27 cellular contexts compared by ENCODE assay signal in genomic region chr12:109608270-109608669, GRCh38.
"Had no signal": no experiment of that assay in that cellular context is flagged by ENCODE, and none has a peak within 500 bp of the region (broad histone marks: within the 10 kb centered on the region; RNA-seq: fewer than 3 reads in every experiment).

No MANE protein-coding gene starts in this region.

- H3K27ac ChIP-seq: coronary artery, heart left ventricle, left lung, neutrophil, ovary, right lobe of liver, thyroid gland, upper lobe of left lung, vagina had no signal

- ATAC-seq: esophagus mucosa, heart left ventricle, left lung, natural killer cell, right lobe of liver, WTC11 had no signal

- H3K4me3 Mint-ChIP-seq: activated CD4-positive, alpha-beta memory T cell treated with anti-CD3 and anti-CD28 coated beads, Interleukin-2, amount 10 ng/mL, durations not matched to agents 7 days and 5 days; activated CD4-positive, alpha-beta T cell treated with anti-CD3 and anti-CD28 coated beads, Interleukin-2, amount 10 ng/mL, durations not matched to agents 7 days and 5 days; activated naive CD8-positive, alpha-beta T cell; natural killer cell; stimulated activated naive CD8-positive, alpha-beta T cell treated with anti-CD3 and anti-CD28 coated beads, Interleukin-15, Interleukin-2, amounts not matched to agents 100 ng/mL and 50 ng/mL, for 24 hours; WTC11 had no signal

- DNase-seq: activated CD4-positive, alpha-beta memory T cell treated with anti-CD3 and anti-CD28 coated beads, Interleukin-2, amount 10 ng/mL, durations not matched to agents 7 days and 5 days; activated CD4-positive, alpha-beta T cell treated with anti-CD3 and anti-CD28 coated beads for 1 hour; activated CD4-positive, alpha-beta T cell treated with anti-CD3 and anti-CD28 coated beads, Interleukin-2, amount 10 ng/mL, durations not matched to agents 7 days and 5 days; activated naive CD4-positive, alpha-beta T cell; activated T-cell treated with anti-CD3 and anti-CD28 coated beads, Interleukin-2, amount 50 U/mL, for 48 hours; anterior cingulate cortex; foreskin fibroblast; heart left ventricle; kidney glomerular epithelial cell; left lung; mesendoderm; natural killer cell; ovary; right lobe of liver; stimulated activated CD4-positive, alpha-beta T cell treated with anti-CD3 and anti-CD28 coated beads, Interleukin-2, amount 100 ng/mL, for 48 hours; T-helper 2 cell; thyroid gland; upper lobe of left lung had no signal

- H3K9me3 Mint-ChIP-seq: activated CD4-positive, alpha-beta memory T cell treated with anti-CD3 and anti-CD28 coated beads, Interleukin-2, amount 10 ng/mL, durations not matched to agents 7 days and 5 days; activated CD4-positive, alpha-beta T cell treated with anti-CD3 and anti-CD28 coated beads, Interleukin-2, amount 10 ng/mL, durations not matched to agents 7 days and 5 days; natural killer cell; stimulated activated naive CD8-positive, alpha-beta T cell treated with anti-CD3 and anti-CD28 coated beads, Interleukin-15, Interleukin-2, amounts not matched to agents 100 ng/mL and 50 ng/mL, for 24 hours; WTC11 had no signal

- H3K36me3 Mint-ChIP-seq: activated naive CD8-positive, alpha-beta T cell; natural killer cell; WTC11 had no signal

- H3K4me1 ChIP-seq: left lung, right lobe of liver, thyroid gland, upper lobe of left lung had no signal

- H3K4me3 ChIP-seq: coronary artery, heart left ventricle, left lung, lung, ovary, right lobe of liver, thyroid gland, upper lobe of left lung, vagina had no signal

- H3K36me3 ChIP-seq: heart left ventricle, left lung, neutrophil, ovary, right lobe of liver, thyroid gland, upper lobe of left lung, vagina had no signal

- H3K27ac Mint-ChIP-seq: activated CD4-positive, alpha-beta memory T cell treated with anti-CD3 and anti-CD28 coated beads, Interleukin-2, amount 10 ng/mL, durations not matched to agents 7 days and 5 days; activated CD4-positive, alpha-beta T cell treated with anti-CD3 and anti-CD28 coated beads, Interleukin-2, amount 10 ng/mL, durations not matched to agents 7 days and 5 days; activated naive CD8-positive, alpha-beta T cell; natural killer cell; progenitor cell of endocrine pancreas; stimulated activated naive CD8-positive, alpha-beta T cell treated with anti-CD3 and anti-CD28 coated beads, Interleukin-15, Interleukin-2, amounts not matched to agents 100 ng/mL and 50 ng/mL, for 24 hours; WTC11 had no signal

- H3K9me3 ChIP-seq: heart left ventricle, left lung, neutrophil, ovary, right lobe of liver, thyroid gland, upper lobe of left lung, vagina had no signal

- H3K4me1 Mint-ChIP-seq: activated CD4-positive, alpha-beta T cell treated with anti-CD3 and anti-CD28 coated beads, Interleukin-2, amount 10 ng/mL, durations not matched to agents 7 days and 5 days; natural killer cell had no signal
